Comparison of ENCODE assay signal across 28 cellular contexts in genomic region chr16:13189250-13189649, GRCh38.
"Had no signal": no experiment of that assay in that cellular context is flagged by ENCODE, and none has a peak within 500 bp of the region (broad histone marks: within the 10 kb centered on the region; RNA-seq: fewer than 3 reads in every experiment).

No MANE protein-coding gene starts in this region.

- H3K27ac Mint-ChIP-seq: stimulated activated memory B cell treated with anti-CD40 and anti-IgM and Interleukin-4, amounts not matched to agents 10 μg/mL and 1 μg/mL and 100 μg/mL, for 72 hours; stimulated activated naive B cell treated with anti-CD40 and anti-IgM and Interleukin-4, amounts not matched to agents 10 μg/mL and 1 μg/mL and 100 μg/mL, for 72 hours; stimulated activated naive CD8-positive, alpha-beta T cell treated with anti-CD3 and anti-CD28 coated beads, Interleukin-15, amount 100 ng/mL, for 72 hours; stimulated activated naive CD8-positive, alpha-beta T cell treated with anti-CD3 and anti-CD28 coated beads, Interleukin-15, Interleukin-2, amounts not matched to agents 100 ng/mL and 50 ng/mL, for 24 hours; type B pancreatic cell had no signal

- H3K27ac ChIP-seq: stomach, suprapubic skin, testis, thoracic aorta, thyroid gland, tibial artery, tibial nerve, transverse colon, upper lobe of left lung, upper lobe of right lung, uterus, vagina had no signal

- ATAC-seq: stimulated activated memory B cell treated with anti-CD40 and anti-IgM and Interleukin-4, amounts not matched to agents 10 μg/mL and 1 μg/mL and 100 μg/mL, for 72 hours; stimulated activated naive B cell treated with anti-CD40 and anti-IgM and Interleukin-4, amounts not matched to agents 10 μg/mL and 1 μg/mL and 100 μg/mL, for 72 hours; stimulated activated naive CD8-positive, alpha-beta T cell treated with anti-CD3 and anti-CD28 coated beads, Interleukin-15, amount 100 ng/mL, for 72 hours; stimulated activated naive CD8-positive, alpha-beta T cell treated with anti-CD3 and anti-CD28 coated beads, Interleukin-15, Interleukin-2, amounts not matched to agents 100 U/mL and 50 U/mL, for 24 hours; upper lobe of right lung had no signal

- H3K27me3 ChIP-seq: stomach, suprapubic skin, testis, thyroid gland, tibial artery, tibial nerve, transverse colon, upper lobe of left lung, upper lobe of right lung, uterus, vagina had no signal

- H3K9me3 ChIP-seq: suprapubic skin, testis, thyroid gland, transverse colon, upper lobe of left lung, upper lobe of right lung, uterus, vagina had no signal

- H3K4me1 ChIP-seq: stomach, suprapubic skin, testis, thyroid gland, tibial artery, tibial nerve, transverse colon, upper lobe of left lung, upper lobe of right lung, uterus, vagina had no signal

- H3K4me3 Mint-ChIP-seq: stimulated activated memory B cell treated with anti-CD40 and anti-IgM and Interleukin-4, amounts not matched to agents 10 μg/mL and 1 μg/mL and 100 μg/mL, for 72 hours; stimulated activated naive B cell treated with anti-CD40 and anti-IgM and Interleukin-4, amounts not matched to agents 10 μg/mL and 1 μg/mL and 100 μg/mL, for 72 hours; stimulated activated naive CD8-positive, alpha-beta T cell treated with anti-CD3 and anti-CD28 coated beads, Interleukin-15, amount 100 ng/mL, for 72 hours; stimulated activated naive CD8-positive, alpha-beta T cell treated with anti-CD3 and anti-CD28 coated beads, Interleukin-15, Interleukin-2, amounts not matched to agents 100 ng/mL and 50 ng/mL, for 24 hours; type B pancreatic cell had no signal

- DNase-seq: stimulated activated CD4-positive, alpha-beta T cell treated with anti-CD3 and anti-CD28 coated beads, Interleukin-2, amount 100 ng/mL, for 48 hours; stimulated activated CD4-positive, alpha-beta T cell treated with anti-CD3 and anti-CD28 coated beads, Interleukin-4, amount 100 ng/mL, for 1 hour; stimulated activated CD4-positive, alpha-beta T cell treated with anti-CD3 and anti-CD28 coated beads, Interleukin-4, amount 100 ng/mL, for 24 hours; stimulated activated CD4-positive, alpha-beta T cell treated with anti-CD3 and anti-CD28 coated beads, Interleukin-4, amount 100 ng/mL, for 4 hours; stimulated activated CD8-positive, alpha-beta memory T cell treated with anti-CD3 and anti-CD28 coated beads, Interleukin-4, amount 100 ng/mL, for 48 hours; stimulated activated naive B cell treated with anti-CD40 and anti-IgM and Interleukin-4, amounts not matched to agents 10 μg/mL and 1 μg/mL and 100 μg/mL, for 72 hours; stimulated activated naive CD4-positive, alpha-beta T cell; stimulated activated naive CD4-positive, alpha-beta T cell treated with Interleukin-2 at 50 U/mL for 16 hours; stimulated activated naive CD8-positive, alpha-beta T cell treated with anti-CD3 and anti-CD28 coated beads, Interleukin-15, amount 100 ng/mL, for 72 hours; stimulated activated naive CD8-positive, alpha-beta T cell treated with anti-CD3 and anti-CD28 coated beads, Interleukin-15, Interleukin-2, amounts not matched to agents 100 U/mL and 50 U/mL, for 24 hours; stomach; substantia nigra; testis; thyroid gland; tibial artery; transverse colon; trophoblast cell; upper lobe of left lung; upper lobe of right lung; uterus had no signal

- H3K36me3 ChIP-seq: stomach, suprapubic skin, thoracic aorta, thyroid gland, tibial artery, tibial nerve, transverse colon, upper lobe of left lung, upper lobe of right lung, uterus, vagina had no signal

- H3K9me3 Mint-ChIP-seq: stimulated activated memory B cell treated with anti-CD40 and anti-IgM and Interleukin-4, amounts not matched to agents 10 μg/mL and 1 μg/mL and 100 μg/mL, for 72 hours; type B pancreatic cell had no signal

- FAIRE-seq: urothelium cell line had no signal

- H3K36me3 Mint-ChIP-seq: stimulated activated memory B cell treated with anti-CD40 and anti-IgM and Interleukin-4, amounts not matched to agents 10 μg/mL and 1 μg/mL and 100 μg/mL, for 72 hours; stimulated activated naive B cell treated with anti-CD40 and anti-IgM and Interleukin-4, amounts not matched to agents 10 μg/mL and 1 μg/mL and 100 μg/mL, for 72 hours; type B pancreatic cell had no signal

- H3K4me1 Mint-ChIP-seq: stimulated activated memory B cell treated with anti-CD40 and anti-IgM and Interleukin-4, amounts not matched to agents 10 μg/mL and 1 μg/mL and 100 μg/mL, for 72 hours; stimulated activated naive B cell treated with anti-CD40 and anti-IgM and Interleukin-4, amounts not matched to agents 10 μg/mL and 1 μg/mL and 100 μg/mL, for 72 hours; stimulated activated naive CD8-positive, alpha-beta T cell treated with anti-CD3 and anti-CD28 coated beads, Interleukin-15, amount 100 ng/mL, for 72 hours had no signal

- H3K4me3 ChIP-seq: stomach, suprapubic skin, testis, thoracic aorta, thyroid gland, tibial artery, tibial nerve, transverse colon, upper lobe of left lung, upper lobe of right lung, uterus, vagina had no signal
